In genomic region chr7:119377-120163, GRCh38 we compare ENCODE assay signal across 10 cellular contexts.
A peak's percentile ranks its signal among the peaks of the same experiment; 100 is the strongest.
DNase-seq lines count a peak whose midpoint lies in the region; ATAC-seq and TF ChIP-seq lines count a peak whose summit lies in the region.
"Had no signal": no experiment of that assay in that cellular context is flagged by ENCODE, and none has a peak within 500 bp of the region (broad histone marks: within the 10 kb centered on the region; RNA-seq: fewer than 3 reads in every experiment).

No MANE protein-coding gene starts in this region.

- H3K4me3 ChIP-seq in PC-3 (ENCODE audit: low read length) (no peak overlapping the region), foreskin fibroblast (ENCODE audit: low read depth in 1 of 2, low read length in 2 of 2) (no peak overlapping the region), ascending aorta (no peak overlapping the region)
- no peak overlapping the region for H3K4me3 ChIP-seq in naive thymus-derived CD4-positive, alpha-beta T cell (ENCODE audit: low read length)

- H3F3A ChIP-seq in PC-3 (ENCODE audit: low read length, unreplicated experiment) = no peaks in the 10 kb centered on the region

- no peaks in the 10 kb centered on the region for H3K4me1 ChIP-seq in PC-3 (ENCODE audit: insufficient read depth, low read length)
- H3K4me1 ChIP-seq in naive thymus-derived CD4-positive, alpha-beta T cell (ENCODE audit: control insufficient read depth in 2 of 2, insufficient read depth in 2 of 2, low read length in 2 of 2) = no peaks in the 10 kb centered on the region
- no peaks in the 10 kb centered on the region for H3K4me1 ChIP-seq in ascending aorta

- no peak overlapping the region for H3K9ac ChIP-seq in PC-3 (ENCODE audit: low read length)

- POLR2A ChIA-PET in PC-3 (lab: Charles Lee; ENCODE audit: unreplicated experiment) = no interaction called here
- POLR2A ChIA-PET in naive thymus-derived CD4-positive, alpha-beta T cell (lab: Charles Lee) = no interaction called here

- H3K27me3 ChIP-seq in PC-3 (ENCODE audit: low read length) (no peaks in the 10 kb centered on the region), ascending aorta (no peaks in the 10 kb centered on the region)
- no peaks in the 10 kb centered on the region for H3K27me3 ChIP-seq in naive thymus-derived CD4-positive, alpha-beta T cell (ENCODE audit: control insufficient read depth in 2 of 2, insufficient read depth in 2 of 2, low read length in 2 of 2)

- peaks cover 0 to 2% (median 0%) of the 10 kb centered on the region in 5 donors for H3K36me3 Mint-ChIP-seq in naive thymus-derived CD4-positive, alpha-beta T cell
- no peaks in the 10 kb centered on the region for H3K36me3 Mint-ChIP-seq in activated T-helper 17 cell treated with anti-CD3 and anti-CD28 coated beads, Interleukin-2, amount 50 U/mL, for 72 hours (ENCODE audit: low read depth)
- H3K36me3 Mint-ChIP-seq: brain had no signal

- no peak overlapping the region for H2AFZ ChIP-seq in PC-3 (ENCODE audit: low read length)

- no peaks in the 10 kb centered on the region for H3K79me2 ChIP-seq in PC-3 (ENCODE audit: low read length)

- H3K36me3 ChIP-seq in PC-3 (ENCODE audit: low read depth, low read length) = no peaks in the 10 kb centered on the region
- H3K36me3 ChIP-seq in naive thymus-derived CD4-positive, alpha-beta T cell (ENCODE audit: control insufficient read depth in 2 of 3, insufficient read depth in 3 of 3, low read length in 3 of 3) = no peaks in the 10 kb centered on the region
- H3K36me3 ChIP-seq in ascending aorta = no peaks in the 10 kb centered on the region

- intact Hi-C loops in PC-3 (cut with micrococcal nuclease) (no loop called here), ascending aorta (cut with DNase I) (no loop called here)
- intact Hi-C loops in naive thymus-derived CD4-positive, alpha-beta T cell (cut with micrococcal nuclease) = no loop called here

- H3K27ac ChIP-seq in PC-3 (ENCODE audit: low read length) = no peak overlapping the region
- no peak overlapping the region for H3K27ac ChIP-seq in naive thymus-derived CD4-positive, alpha-beta T cell (ENCODE audit: low read depth, low read length)
- no peak overlapping the region for H3K27ac ChIP-seq in ascending aorta

- H3K4me2 ChIP-seq in PC-3 (ENCODE audit: low read length) = no peak overlapping the region

- H3K9me3 ChIP-seq in PC-3 (ENCODE audit: low read length) (no peaks in the 10 kb centered on the region), ascending aorta (no peaks in the 10 kb centered on the region)
- H3K9me3 ChIP-seq in naive thymus-derived CD4-positive, alpha-beta T cell (ENCODE audit: control insufficient read depth in 2 of 3, low read length in 3 of 3) = no peaks in the 10 kb centered on the region

- H3K4me3 Mint-ChIP-seq in naive thymus-derived CD4-positive, alpha-beta T cell = no peak overlapping the region
- no peak overlapping the region for H3K4me3 Mint-ChIP-seq in activated T-helper 17 cell treated with anti-CD3 and anti-CD28 coated beads, Interleukin-2, amount 50 U/mL, for 72 hours

- no peaks in the 10 kb centered on the region for H4K20me1 ChIP-seq in PC-3 (ENCODE audit: low read length)

- ATAC-seq in PC-3 (peak; percentile 44), GM21360 (IDR thresholded peaks at IDR 0.05; ENCODE audit: unreplicated experiment) (no peak)
- ATAC-seq in naive thymus-derived CD4-positive, alpha-beta T cell = peak; percentile 58
- ATAC-seq in activated T-helper 17 cell treated with anti-CD3 and anti-CD28 coated beads, Interleukin-2, amount 50 U/mL, for 72 hours (replicated peaks) = no peak

- H3K27ac Mint-ChIP-seq in naive thymus-derived CD4-positive, alpha-beta T cell = no peak overlapping the region
- no peak overlapping the region for H3K27ac Mint-ChIP-seq in activated T-helper 17 cell treated with anti-CD3 and anti-CD28 coated beads, Interleukin-2, amount 50 U/mL, for 72 hours

- DNase-seq in AG08395 (ENCODE audit: low spot score) = peak; percentile 47
- no peak for DNase-seq in PC-3
- peak; percentile 29 to 66 for DNase-seq in foreskin fibroblast
- DNase-seq in naive thymus-derived CD4-positive, alpha-beta T cell = no peak
- no peak for DNase-seq in NCI-H187 (lab: John Stamatoyannopoulos, UW)
- no peak for DNase-seq in ascending aorta (ENCODE audit: low spot score in 2 of 2)
- DNase-seq: NCI-H1092 had no signal

- TF ChIP-seq CTCF in PC-3 (conservative IDR thresholded peaks at IDR 0.05; ENCODE audit: low read depth, low read length) = no peak
- no peak for TF ChIP-seq CTCF in foreskin fibroblast (IDR thresholded peaks at IDR 0.05; ENCODE audit: low read depth, low read length)
- TF ChIP-seq CTCF in ascending aorta (IDR thresholded peaks at IDR 0.05) = no peak

- CTCF ChIA-PET in PC-3 (lab: Charles Lee) = no interaction called here
- CTCF ChIA-PET in naive thymus-derived CD4-positive, alpha-beta T cell (lab: Charles Lee) = no interaction called here

- no TSS peak for BruUV-seq in PC-3 (replicated peaks; lab: Mats Ljungman, UMichigan)

- peaks cover 9 to 33% (median 26%) of the 10 kb centered on the region in 5 donors for H3K27me3 Mint-ChIP-seq in naive thymus-derived CD4-positive, alpha-beta T cell
- H3K27me3 Mint-ChIP-seq in activated T-helper 17 cell treated with anti-CD3 and anti-CD28 coated beads, Interleukin-2, amount 50 U/mL, for 72 hours = peaks cover 28% of the 10 kb centered on the region

- no peaks in the 10 kb centered on the region for H3K9me2 ChIP-seq in PC-3 (replicated peaks; ENCODE audit: low read length)

- H3K4me1 Mint-ChIP-seq in naive thymus-derived CD4-positive, alpha-beta T cell = peaks cover 0 to 8% (median 0%) of the 10 kb centered on the region in 7 donors
- no peaks in the 10 kb centered on the region for H3K4me1 Mint-ChIP-seq in activated T-helper 17 cell treated with anti-CD3 and anti-CD28 coated beads, Interleukin-2, amount 50 U/mL, for 72 hours

- peaks cover 0 to 6% (median 3%) of the 10 kb centered on the region in 11 donors for H3K9me3 Mint-ChIP-seq in naive thymus-derived CD4-positive, alpha-beta T cell
- no peaks in the 10 kb centered on the region for H3K9me3 Mint-ChIP-seq in activated T-helper 17 cell treated with anti-CD3 and anti-CD28 coated beads, Interleukin-2, amount 50 U/mL, for 72 hours

Comparison
In these comparisons a context has a peak if more than half of its experiments do, and no peak if none do; other contexts are left out.
1. DNase-seq: peak in AG08395 (single experiment) and foreskin fibroblast (2 of 2); none in PC-3 (single experiment), naive thymus-derived CD4-positive, alpha-beta T cell (0 of 9), NCI-H187 (0 of 2) and ascending aorta (0 of 2).
2. ATAC-seq: peak in PC-3 (single experiment) and naive thymus-derived CD4-positive, alpha-beta T cell (single experiment); none in activated T-helper 17 cell treated with anti-CD3 and anti-CD28 coated beads, Interleukin-2, amount 50 U/mL, for 72 hours (single experiment) and GM21360 (single experiment).